Comparison of ENCODE assay signal across 26 cellular contexts in the genomic region with DNA sequence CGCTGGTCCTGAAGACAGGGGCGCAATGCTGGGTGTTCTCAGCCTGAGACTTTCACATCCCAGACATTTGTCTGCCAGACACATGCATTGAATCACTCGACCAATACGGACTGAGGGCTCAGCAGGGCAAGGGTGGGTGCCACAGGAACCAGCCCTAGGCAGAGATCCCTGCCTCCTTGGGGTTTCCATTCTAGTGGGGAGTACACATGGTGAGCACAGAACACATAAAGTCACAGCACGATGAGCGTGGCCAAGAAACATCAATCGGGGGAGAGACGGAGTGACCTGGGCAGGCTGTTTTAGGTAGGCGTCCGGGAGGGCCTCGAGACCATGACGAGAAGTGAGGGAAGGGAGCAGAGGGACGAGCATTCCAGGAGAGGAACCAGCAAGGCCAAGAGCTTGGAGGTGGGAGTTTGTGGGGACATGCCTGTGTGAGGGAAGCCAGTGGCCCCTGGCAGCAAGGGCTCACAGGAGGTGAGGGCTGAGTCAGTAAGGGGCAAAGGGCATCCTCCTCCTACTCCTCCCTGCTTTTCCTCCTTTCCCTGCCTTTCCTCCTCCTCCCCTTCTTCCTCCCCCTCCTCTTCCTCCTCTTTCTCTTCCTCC.
"Had no signal": no experiment of that assay in that cellular context is flagged by ENCODE, and none has a peak within 500 bp of the region (broad histone marks: within the 10 kb centered on the region; RNA-seq: fewer than 3 reads in every experiment).

No MANE protein-coding gene starts in this region.

- H3K27me3 ChIP-seq: neutrophil, tibial artery, upper lobe of left lung had no signal

- H3K9ac ChIP-seq: parathyroid adenoma had no signal

- H3K4me1 ChIP-seq: esophagus squamous epithelium, heart right ventricle, parathyroid adenoma, tibial artery, upper lobe of left lung had no signal

- H3K36me3 ChIP-seq: esophagus squamous epithelium, heart right ventricle, neutrophil, stomach, tibial artery, upper lobe of left lung had no signal

- H3K4me3 ChIP-seq: esophagus squamous epithelium, heart right ventricle, lung, smooth muscle cell, stomach, tibial artery, upper lobe of left lung had no signal

- ATAC-seq: effector memory CD8-positive, alpha-beta T cell; left colon; left ventricle myocardium superior; natural killer cell; sciatic nerve had no signal

- H3K79me2 ChIP-seq: parathyroid adenoma had no signal

- DNase-seq: cortex of kidney; effector memory CD8-positive, alpha-beta T cell; erythroblast; esophagus squamous epithelium; foreskin melanocyte; heart right ventricle; hippocampal formation; immature natural killer cell; islet precursor cell; kidney glomerular epithelial cell; left colon; left ventricle myocardium superior; natural killer cell; stimulated activated CD4-positive, alpha-beta T cell treated with anti-CD3 and anti-CD28 coated beads, Interleukin-12 subunit alpha, Interleukin-12 subunit beta, amount 100 ng/mL, for 4 hours; stimulated activated CD4-positive, alpha-beta T cell treated with anti-CD3 and anti-CD28 coated beads, Interleukin-1b, Interleukin-23, amount 100 ng/mL, for 48 hours; stimulated activated CD4-positive, alpha-beta T cell treated with anti-CD3 and anti-CD28 coated beads, Interleukin-4, amount 100 ng/mL, for 1 hour; stimulated activated CD8-positive, alpha-beta memory T cell treated with anti-CD3 and anti-CD28 coated beads, Interleukin-4, amount 100 ng/mL, for 48 hours; stimulated activated naive CD4-positive, alpha-beta T cell treated with Interleukin-2 at 50 U/mL for 16 hours; stomach; tibial artery had no signal

- H3K4me2 ChIP-seq: smooth muscle cell had no signal

- H3K27ac ChIP-seq: esophagus squamous epithelium, heart right ventricle, neutrophil, parathyroid adenoma, stomach, tibial artery, upper lobe of left lung had no signal

- H3K9me3 ChIP-seq: neutrophil, upper lobe of left lung had no signal
